ENCODE assay signal across 8 cellular contexts in genomic region chr10:30581779-30582380, GRCh38. TPM values are rescaled to one million over a fixed set of nuclear protein-coding genes. Genes with fewer than 3 reads are reported as not detected.
DNase-seq lines count a peak whose midpoint lies in the region; ATAC-seq, FAIRE-seq and TF ChIP-seq lines count a peak whose summit lies in the region.

No MANE protein-coding gene starts in this region.

- peak; percentile 69 for TF ChIP-seq CTCF in bronchial epithelial cell (IDR thresholded peaks at IDR 0.05; ENCODE audit: insufficient read depth, low read length, severe bottlenecking)

- ATAC-seq in GM18909 (IDR thresholded peaks at IDR 0.05; ENCODE audit: poor library complexity, unreplicated experiment) (no peak), HG03442 (IDR thresholded peaks at IDR 0.05; ENCODE audit: unreplicated experiment) (no peak), GM19328 (IDR thresholded peaks at IDR 0.05; ENCODE audit: unreplicated experiment) (no peak)

- H3K27me3 ChIP-seq in bronchial epithelial cell (ENCODE audit: control insufficient read depth, insufficient read depth, low read length) = no peaks in the 10 kb centered on the region

- no peak for FAIRE-seq in bronchial epithelial cell (lab: Jason Lieb, UNC)

- DNase-seq in AG08395 (ENCODE audit: low spot score) = peak; percentile 71
- DNase-seq in DMS53 treated with DMSO at 0.1 percent for 48 hours (lab: John Stamatoyannopoulos, UW; ENCODE audit: unreplicated experiment) = peak; percentile 41
- DNase-seq in NCI-H1092 treated with DMSO at 0.1 percent for 48 hours (lab: John Stamatoyannopoulos, UW) = peak; percentile 31
- peak; percentile 36 for DNase-seq in bronchial epithelial cell (ENCODE audit: low read depth)
- peak; percentile 59 to 76 for DNase-seq in lung microvascular endothelial cell (ENCODE audit: low read depth in 2 of 2)

- H3K36me3 ChIP-seq in bronchial epithelial cell (ENCODE audit: control insufficient read depth, insufficient read depth, low read length) = no peaks in the 10 kb centered on the region

- H3K4me3 ChIP-seq in bronchial epithelial cell (ENCODE audit: low read depth, low read length) = no peak overlapping the region

RNA-seq across cellular contexts. Expression of gene LYZL2, which starts 47.7 kb away (rescaled TPM):
- total RNA-seq in bronchial epithelial cell (not detected in 2 replicates), lung microvascular endothelial cell (not detected in 2 replicates)
